In the genomic region with DNA sequence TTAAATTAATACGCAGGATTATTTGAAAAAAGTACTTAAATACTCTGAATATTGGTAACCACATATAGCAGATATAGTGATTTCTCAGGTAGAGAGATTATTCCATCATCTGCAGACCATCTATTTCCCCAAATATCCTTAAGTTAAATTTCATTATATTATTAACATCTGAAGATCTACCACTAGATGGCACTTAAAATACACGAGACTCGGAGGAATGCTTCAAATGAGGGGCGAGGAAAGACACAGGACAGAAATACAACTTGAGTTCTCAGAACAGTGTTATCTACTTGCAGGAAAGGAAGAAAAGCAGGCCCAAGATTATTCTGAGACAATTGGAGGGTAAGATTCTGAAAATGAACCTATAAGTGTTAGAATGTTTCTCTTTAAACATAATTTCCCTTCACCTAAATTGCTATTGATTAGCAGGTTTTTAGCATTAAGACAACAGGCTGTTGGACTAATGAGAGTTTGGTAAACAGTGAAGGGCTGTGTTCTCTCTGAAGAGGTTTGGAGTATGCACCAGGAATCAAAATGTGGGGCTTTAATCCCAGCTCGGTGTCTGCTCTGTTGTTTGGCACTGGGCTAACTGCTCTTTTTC, we compare ENCODE assay signal across 8 cellular contexts.
DNase-seq lines count a peak whose midpoint lies in the region; ATAC-seq and TF ChIP-seq lines count a peak whose summit lies in the region.

No MANE protein-coding gene starts in this region.

- H3K36me3 ChIP-seq in adrenal gland (replicated peaks in 1 of 2), result no peaks in the 10 kb centered on the region
- no peaks in the 10 kb centered on the region for H3K36me3 ChIP-seq in CD8-positive, alpha-beta memory T cell (ENCODE audit: insufficient read depth, low read length)

- no peak overlapping the region for H3K4me3 Mint-ChIP-seq in T-cell
- H3K4me3 Mint-ChIP-seq in CD8-positive, alpha-beta memory T cell, result no peak overlapping the region

- peak; percentile 24 to 55 (median 44) for TF ChIP-seq CTCF in adrenal gland (IDR thresholded peaks at IDR 0.05)

- ATAC-seq in GM21576 (IDR thresholded peaks at IDR 0.05; ENCODE audit: unreplicated experiment) (peak; percentile 47), T-cell (replicated peaks in 1 of 4) (no peak)

- DNase-seq in DMS153 (lab: John Stamatoyannopoulos, UW), result peak; percentile 26
- DNase-seq in NCI-H2081 (lab: John Stamatoyannopoulos, UW), result peak; percentile 39 to 59
- no peak for DNase-seq in adrenal gland
- peak; percentile 73 for DNase-seq in left kidney (ENCODE audit: low read depth, low spot score)
- no peak for DNase-seq in T-cell
- DNase-seq in posterior cingulate gyrus, result no peak
- no peak for DNase-seq in CD8-positive, alpha-beta memory T cell

- no peak overlapping the region for H3K27ac ChIP-seq in adrenal gland
- no peak overlapping the region for H3K27ac ChIP-seq in CD8-positive, alpha-beta memory T cell (ENCODE audit: low read depth, low read length)

- no peaks in the 10 kb centered on the region for H3K9me3 ChIP-seq in adrenal gland (replicated peaks in 1 of 3)
- no peaks in the 10 kb centered on the region for H3K9me3 ChIP-seq in CD8-positive, alpha-beta memory T cell (ENCODE audit: low read length)

- H3K27ac Mint-ChIP-seq in T-cell, result no peak overlapping the region
- no peak overlapping the region for H3K27ac Mint-ChIP-seq in CD8-positive, alpha-beta memory T cell

- H3K27me3 Mint-ChIP-seq in T-cell, result peaks cover 7 to 17% of the 10 kb centered on the region in 2 donors
- peaks cover 3 to 8% of the 10 kb centered on the region in 2 donors for H3K27me3 Mint-ChIP-seq in CD8-positive, alpha-beta memory T cell

- WGBS in adrenal gland, 4 donors, result 15 to 22% (median 20%) methylated on average over 5 of the region's 5 CpGs

- intact Hi-C loops in adrenal gland (cut with DNase I), result loop anchor here in 1 of 2 donors (10.0 kb wide), 1 partner anchor 807 kb away; no protein-coding TSS in a partner anchor
- intact Hi-C loops in posterior cingulate gyrus (cut with DNase I), result loop anchor here (1.0 kb wide), 1 partner anchor 812 kb away; no protein-coding TSS in a partner anchor

- H3K36me3 Mint-ChIP-seq in T-cell, result no peaks in the 10 kb centered on the region
- no peaks in the 10 kb centered on the region for H3K36me3 Mint-ChIP-seq in CD8-positive, alpha-beta memory T cell

- peaks cover 0 to 2% (median 0%) of the 10 kb centered on the region in 3 donors for H3K4me1 Mint-ChIP-seq in T-cell
- H3K4me1 Mint-ChIP-seq in CD8-positive, alpha-beta memory T cell, result peaks cover 0 to 4% (median 0%) of the 10 kb centered on the region in 3 donors

- H3K9me3 Mint-ChIP-seq in T-cell, result no peaks in the 10 kb centered on the region
- no peaks in the 10 kb centered on the region for H3K9me3 Mint-ChIP-seq in CD8-positive, alpha-beta memory T cell

- H3K27me3 ChIP-seq in adrenal gland, result no peaks in the 10 kb centered on the region
- H3K27me3 ChIP-seq in CD8-positive, alpha-beta memory T cell (ENCODE audit: insufficient read depth, low read length, poor library complexity, severe bottlenecking), result no peaks in the 10 kb centered on the region

- POLR2A ChIA-PET in T-cell (lab: Charles Lee), result no interaction called here
- POLR2A ChIA-PET in CD8-positive, alpha-beta memory T cell (lab: Charles Lee), result no interaction called here

- no peak for TF ChIP-seq POLR2A in adrenal gland (IDR thresholded peaks at IDR 0.05)

- no peak overlapping the region for H3K4me3 ChIP-seq in adrenal gland
- H3K4me3 ChIP-seq in CD8-positive, alpha-beta memory T cell (ENCODE audit: low read length), result no peak overlapping the region

- CTCF ChIA-PET in T-cell (lab: Charles Lee), result no interaction called here
- CTCF ChIA-PET in CD8-positive, alpha-beta memory T cell (lab: Charles Lee), result no interaction called here

- no peaks in the 10 kb centered on the region for H3K4me1 ChIP-seq in adrenal gland (replicated peaks in 1 of 2)
- no peaks in the 10 kb centered on the region for H3K4me1 ChIP-seq in CD8-positive, alpha-beta memory T cell (ENCODE audit: insufficient read depth, low read length)

Comparison
In these comparisons a context has a peak if more than half of its experiments do, and no peak if none do; other contexts are left out.
1. DNase-seq: peak in DMS153 (single experiment), NCI-H2081 (2 of 2) and left kidney (single experiment); none in adrenal gland (0 of 7), T-cell (0 of 34), posterior cingulate gyrus (0 of 10) and CD8-positive, alpha-beta memory T cell (0 of 5).